ENCODE assay signal across 7 cellular contexts in the genomic region with DNA sequence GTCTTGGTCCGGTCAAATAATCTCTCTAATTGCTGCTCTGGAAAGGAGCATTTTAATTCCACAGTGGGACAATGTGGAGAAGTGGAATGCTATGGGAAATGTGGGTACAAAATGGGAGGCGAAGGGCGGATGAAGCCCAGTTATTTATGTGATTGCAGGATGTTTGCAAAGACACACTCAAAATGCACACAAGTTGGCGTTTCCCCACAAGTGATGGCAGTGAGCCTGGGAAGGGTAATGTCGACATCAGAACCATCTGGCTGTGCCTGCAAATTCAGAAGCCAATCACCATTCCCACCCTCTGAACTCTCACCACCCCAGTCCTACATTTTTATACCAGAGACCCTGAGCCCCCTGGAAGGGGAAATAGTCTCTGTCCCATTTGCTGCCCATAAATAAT.
"Had no signal": no experiment of that assay in that cellular context is flagged by ENCODE, and none has a peak within 500 bp of the region (broad histone marks: within the 10 kb centered on the region; RNA-seq: fewer than 3 reads in every experiment).

No MANE protein-coding gene starts in this region.

- DNase-seq: H9, HCEC 1CT, IMR-90 had no signal

- FAIRE-seq: H1, H54, HTR-8/SVneo had no signal

- H3K4me3 ChIP-seq: GM23338 had no signal
